ENCODE assay signal across 32 cellular contexts in genomic region chr11:83475741-83476140, GRCh38.
"Had no signal": no experiment of that assay in that cellular context is flagged by ENCODE, and none has a peak within 500 bp of the region (broad histone marks: within the 10 kb centered on the region; RNA-seq: fewer than 3 reads in every experiment).

No MANE protein-coding gene starts in this region.

- H3K36me3 Mint-ChIP-seq: activated naive CD8-positive, alpha-beta T cell treated with anti-CD3 and anti-CD28 coated beads, Interleukin-2, amount 10 ng/mL, durations not matched to agents 7 days and 5 days; T-cell had no signal

- H3K9ac ChIP-seq: KMS-11 had no signal

- H3K4me3 ChIP-seq: ascending aorta, body of pancreas, breast epithelium, Peyer's patch had no signal

- H3K4me3 Mint-ChIP-seq: activated B cell treated with CpG ODN at 0.5 μM for 24 hours; activated CD8-positive, alpha-beta T cell treated with anti-CD3 and anti-CD28 coated beads for 36 hours; activated naive CD4-positive, alpha-beta T cell treated with anti-CD3 and anti-CD28 coated beads, Interleukin-2, amount 50 U/mL, for 24 hours; activated naive CD8-positive, alpha-beta T cell treated with anti-CD3 and anti-CD28 coated beads, Interleukin-2, amount 10 ng/mL, durations not matched to agents 7 days and 5 days; activated T-cell treated with anti-CD3 and anti-CD28 coated beads, Interleukin-2, amount 50 U/mL, for 24 hours; T-cell had no signal

- H3K4me1 Mint-ChIP-seq: activated B cell treated with CpG ODN at 0.5 μM for 24 hours; activated naive CD4-positive, alpha-beta T cell treated with anti-CD3 and anti-CD28 coated beads, Interleukin-2, amount 50 U/mL, for 24 hours; activated naive CD8-positive, alpha-beta T cell treated with anti-CD3 and anti-CD28 coated beads, Interleukin-2, amount 10 ng/mL, durations not matched to agents 7 days and 5 days; T-cell had no signal

- H3K27ac ChIP-seq: ascending aorta, body of pancreas, breast epithelium, KMS-11, Peyer's patch had no signal

- ATAC-seq: activated CD8-positive, alpha-beta T cell treated with anti-CD3 and anti-CD28 coated beads for 36 hours; body of pancreas; SK-N-SH treated with all-trans-retinoic acid at 6 μM for 48 hours; T-cell had no signal

- H3K27me3 ChIP-seq: ascending aorta, body of pancreas, breast epithelium, Peyer's patch had no signal

- H3K27ac Mint-ChIP-seq: activated B cell treated with CpG ODN at 0.5 μM for 24 hours; activated CD8-positive, alpha-beta T cell treated with anti-CD3 and anti-CD28 coated beads for 36 hours; activated naive CD4-positive, alpha-beta T cell treated with anti-CD3 and anti-CD28 coated beads, Interleukin-2, amount 50 U/mL, for 24 hours; activated naive CD8-positive, alpha-beta T cell treated with anti-CD3 and anti-CD28 coated beads, Interleukin-2, amount 10 ng/mL, durations not matched to agents 7 days and 5 days; activated T-cell treated with anti-CD3 and anti-CD28 coated beads, Interleukin-2, amount 50 U/mL, for 24 hours; activated T-helper 2 cell treated with anti-CD3 and anti-CD28 coated beads, Interferon-gamma antibody, Interleukin-2, Interleukin-4, amounts not matched to agents 10 μg/mL and 5 μg/mL and 100 μg/mL, durations not matched to agents 14 hours and 24 hours and 36 hours; T-cell had no signal

- DNase-seq: activated B cell treated with CpG ODN at 0.5 μM for 24 hours; activated CD4-positive, alpha-beta T cell treated with anti-CD3 and anti-CD28 coated beads for 48 hours; activated CD4-positive, alpha-beta T cell treated with anti-CD3 and anti-CD28 coated beads, Interleukin-2, amount 50 U/mL, for 4 hours; activated CD4-positive, CD25-positive, alpha-beta regulatory T cell treated with anti-CD3 and anti-CD28 coated beads, Interleukin-2, amount 50 U/mL, for 72 hours; activated CD8-positive, alpha-beta T cell treated with anti-CD3 and anti-CD28 coated beads for 36 hours; activated gamma-delta T cell; activated naive CD4-positive, alpha-beta T cell treated with Interleukin-2 at 50 U/mL for 16 hours; activated naive CD8-positive, alpha-beta T cell treated with anti-CD3 and anti-CD28 coated beads, Interleukin-2, amount 10 ng/mL, durations not matched to agents 7 days and 5 days; activated T-cell treated with anti-CD3 and anti-CD28 coated beads, Interleukin-2, amount 50 U/mL, for 24 hours; body of pancreas; NCI-H1092 treated with DMSO at 0.1 percent for 48 hours; NCI-H1417; NCI-H146; NCI-H187; NCI-H2029 treated with DMSO at 0.1 percent for 48 hours; NCI-H2107; NCI-H2171; NCI-H446 treated with DMSO at 0.1 percent for 48 hours; NCI-H524; NCI-H69; Peyer's patch; RPMI8226; SIG-M5; T-cell; T-helper 2 cell; T-helper 9 cell had no signal

- H3K4me1 ChIP-seq: ascending aorta, body of pancreas, breast epithelium, Peyer's patch had no signal

- H3K9me3 Mint-ChIP-seq: activated B cell treated with CpG ODN at 0.5 μM for 24 hours; activated CD8-positive, alpha-beta T cell treated with anti-CD3 and anti-CD28 coated beads for 36 hours; activated naive CD4-positive, alpha-beta T cell treated with anti-CD3 and anti-CD28 coated beads, Interleukin-2, amount 50 U/mL, for 24 hours; activated naive CD8-positive, alpha-beta T cell treated with anti-CD3 and anti-CD28 coated beads, Interleukin-2, amount 10 ng/mL, durations not matched to agents 7 days and 5 days; activated T-cell treated with anti-CD3 and anti-CD28 coated beads, Interleukin-2, amount 50 U/mL, for 24 hours; activated T-helper 2 cell treated with anti-CD3 and anti-CD28 coated beads, Interferon-gamma antibody, Interleukin-2, Interleukin-4, amounts not matched to agents 10 μg/mL and 5 μg/mL and 100 μg/mL, durations not matched to agents 14 hours and 24 hours and 36 hours; T-cell had no signal

- H3K36me3 ChIP-seq: ascending aorta, breast epithelium, Peyer's patch had no signal

- H3K4me2 ChIP-seq: KMS-11 had no signal

- H3K9me3 ChIP-seq: ascending aorta, body of pancreas, breast epithelium, Peyer's patch had no signal

- H3K27me3 Mint-ChIP-seq: activated naive CD8-positive, alpha-beta T cell treated with anti-CD3 and anti-CD28 coated beads, Interleukin-2, amount 10 ng/mL, durations not matched to agents 7 days and 5 days; activated T-cell treated with anti-CD3 and anti-CD28 coated beads, Interleukin-2, amount 50 U/mL, for 24 hours had no signal
